21 cellular contexts compared by ENCODE assay signal in genomic region chr11:119672597-119672996, GRCh38. TPM values are rescaled to one million over a fixed set of nuclear protein-coding genes. Genes with fewer than 3 reads are reported as not detected.
DNase-seq lines count a peak whose midpoint lies in the region; ATAC-seq and TF ChIP-seq lines count a peak whose summit lies in the region.
"Had no signal": no experiment of that assay in that cellular context is flagged by ENCODE, and none has a peak within 500 bp of the region (broad histone marks: within the 10 kb centered on the region; RNA-seq: fewer than 3 reads in every experiment).

No MANE protein-coding gene starts in this region.

- H3K4me1 ChIP-seq in neuronal stem cell (ENCODE audit: control insufficient read depth in 2 of 2, insufficient read depth in 1 of 2, low read depth in 1 of 2, low read length in 2 of 2) (peaks cover 2 to 11% of the 10 kb centered on the region in 2 donors), upper lobe of left lung (peaks cover 8 to 13% (median 9%) of the 10 kb centered on the region in 4 donors)
- H3K4me1 ChIP-seq: HAP-1 had no signal

- no peak for TF ChIP-seq CTCF in dorsolateral prefrontal cortex (IDR thresholded peaks at IDR 0.05 in 54 of 56, conservative IDR thresholded peaks at IDR 0.05 in 2 of 56; ENCODE audit: low read depth in 1 of 56, partially characterized antibody in 56 of 56)
- no peak for TF ChIP-seq CTCF in upper lobe of left lung (IDR thresholded peaks at IDR 0.05)
- no peak for TF ChIP-seq CTCF in activated CD8-positive, alpha-beta T cell treated with anti-CD3 and anti-CD28 coated beads for 36 hours (IDR thresholded peaks at IDR 0.05)

- H2BK12ac ChIP-seq in neuronal stem cell (ENCODE audit: low read length), result no peak overlapping the region

- peaks cover 47 to 48% of the 10 kb centered on the region in 2 donors for H3K36me3 ChIP-seq in neuronal stem cell (replicated peaks in 1 of 2; ENCODE audit: control insufficient read depth in 2 of 2, insufficient read depth in 2 of 2, low read length in 2 of 2)
- H3K36me3 ChIP-seq in upper lobe of left lung, result peaks cover 0 to 4% (median 2%) of the 10 kb centered on the region in 4 donors

- H3K36me3 Mint-ChIP-seq in activated CD8-positive, alpha-beta T cell treated with anti-CD3 and anti-CD28 coated beads for 36 hours (ENCODE audit: low read depth), result peaks cover 3% of the 10 kb centered on the region
- H3K36me3 Mint-ChIP-seq: natural killer cell had no signal

- intact Hi-C loops in dorsolateral prefrontal cortex (cut with DNase I), result loop anchor here (5.0 to 10.0 kb wide), 3 partner anchors 35 to 295 kb away; no protein-coding TSS in a partner anchor
- intact Hi-C loops in activated CD8-positive, alpha-beta T cell treated with anti-CD3 and anti-CD28 coated beads for 36 hours (cut with micrococcal nuclease), result no loop called here

- no peaks in the 10 kb centered on the region for H3K79me1 ChIP-seq in neuronal stem cell (ENCODE audit: low read depth, low read length)

- H2AK5ac ChIP-seq in neuronal stem cell (ENCODE audit: low read depth, low read length), result no peak overlapping the region

- no peak overlapping the region for H3K27ac Mint-ChIP-seq in activated CD8-positive, alpha-beta T cell treated with anti-CD3 and anti-CD28 coated beads for 36 hours
- H3K27ac Mint-ChIP-seq: natural killer cell, WTC11 had no signal

- no peak overlapping the region for H2BK120ac ChIP-seq in neuronal stem cell (ENCODE audit: low read depth, low read length)

- TF ChIP-seq POLR2A in upper lobe of left lung (IDR thresholded peaks at IDR 0.05), result no peak

- no peak overlapping the region for H2AFZ ChIP-seq in neuronal stem cell (ENCODE audit: low read length)

- no peak overlapping the region for H3K4ac ChIP-seq in neuronal stem cell (ENCODE audit: low read length)

- H4K91ac ChIP-seq in neuronal stem cell (ENCODE audit: low read depth, low read length, poor library complexity), result no peak overlapping the region

- no peaks in the 10 kb centered on the region for H3K27me3 Mint-ChIP-seq in activated CD8-positive, alpha-beta T cell treated with anti-CD3 and anti-CD28 coated beads for 36 hours

- H3K18ac ChIP-seq in neuronal stem cell (ENCODE audit: low read length), result peak overlapping the region; percentile 48

- H3K9me3 ChIP-seq in neuronal stem cell (replicated peaks in 1 of 2; ENCODE audit: control insufficient read depth in 2 of 2, insufficient read depth in 1 of 2, low read depth in 1 of 2, low read length in 2 of 2), result peaks cover 0 to 9% of the 10 kb centered on the region in 2 donors
- H3K9me3 ChIP-seq in upper lobe of left lung, result no peaks in the 10 kb centered on the region
- H3K9me3 ChIP-seq: HAP-1, tibial artery had no signal

- peaks cover under 1% of the 10 kb centered on the region for H3K9me3 Mint-ChIP-seq in activated CD8-positive, alpha-beta T cell treated with anti-CD3 and anti-CD28 coated beads for 36 hours
- H3K9me3 Mint-ChIP-seq: natural killer cell, WTC11 had no signal

- no CpG with 5 or more reads among the region's 7 CpGs for WGBS in neuronal stem cell (ENCODE audit: extremely low coverage in 2 of 2, insufficient read length in 2 of 2, insufficient replicate concordance in 1 of 2), 2 donors
- WGBS in upper lobe of left lung, 2 donors, result 89 to 98% methylated on average over 5 to 7 of the region's 7 CpGs

- H3K4me1 Mint-ChIP-seq in activated CD8-positive, alpha-beta T cell treated with anti-CD3 and anti-CD28 coated beads for 36 hours (ENCODE audit: low read depth), result peaks cover 10% of the 10 kb centered on the region

- POLR2A ChIA-PET in activated CD8-positive, alpha-beta T cell treated with anti-CD3 and anti-CD28 coated beads for 36 hours (lab: Charles Lee), result no interaction called here

- no peak overlapping the region for H2BK5ac ChIP-seq in neuronal stem cell (ENCODE audit: low read length)

- no peak overlapping the region for H3K4me3 Mint-ChIP-seq in activated CD8-positive, alpha-beta T cell treated with anti-CD3 and anti-CD28 coated beads for 36 hours
- H3K4me3 Mint-ChIP-seq: natural killer cell; stimulated activated naive B cell treated with anti-CD40 and anti-IgM and Interleukin-4, amounts not matched to agents 10 μg/mL and 1 μg/mL and 100 μg/mL, for 72 hours; WTC11 had no signal

- no peak overlapping the region for H3K4me3 ChIP-seq in dorsolateral prefrontal cortex
- no peak overlapping the region for H3K4me3 ChIP-seq in neuronal stem cell (ENCODE audit: low read length in 2 of 2)
- no peak overlapping the region for H3K4me3 ChIP-seq in upper lobe of left lung
- H3K4me3 ChIP-seq: HAP-1, tibial artery had no signal

- DNase-seq in DMS79 treated with DMSO at 0.1 percent for 48 hours (lab: John Stamatoyannopoulos, UW) (peak; percentile 86), NCI-H187 treated with DMSO at 0.1 percent for 48 hours (lab: John Stamatoyannopoulos, UW) (peak; percentile 25), dorsolateral prefrontal cortex (no peak), neuronal stem cell (ENCODE audit: low spot score) (no peak), upper lobe of left lung (no peak)
- no peak for DNase-seq in activated CD8-positive, alpha-beta T cell treated with anti-CD3 and anti-CD28 coated beads for 36 hours
- DNase-seq: activated CD4-positive, alpha-beta T cell treated with anti-CD3 and anti-CD28 coated beads, Interleukin-2, amount 50 U/mL, for 48 hours; activated gamma-delta T cell treated with Interleukin-2 at 50 U/mL for 16 hours; dermis blood vessel endothelial cell; kidney; mesendoderm; natural killer cell; NCI-H1417 treated with DMSO at 0.1 percent for 48 hours; NCI-H524 treated with DMSO at 0.1 percent for 48 hours; SHP77; stimulated activated naive B cell treated with anti-CD40 and anti-IgM and Interleukin-4, amounts not matched to agents 10 μg/mL and 1 μg/mL and 100 μg/mL, for 72 hours; tibial artery had no signal

- H3K23ac ChIP-seq in neuronal stem cell (ENCODE audit: low read depth, low read length, poor library complexity), result no peak overlapping the region

- no peak overlapping the region for H3K9ac ChIP-seq in neuronal stem cell (ENCODE audit: low read depth, low read length, poor library complexity)

- CTCF ChIA-PET in activated CD8-positive, alpha-beta T cell treated with anti-CD3 and anti-CD28 coated beads for 36 hours (lab: Charles Lee), result interaction anchor here (0.8 to 3.1 kb wide), 2 partner anchors 56 to 57 kb away, joined by 3 to 38 read pairs; partner anchors contain the start of gene NECTIN1

- H2BK15ac ChIP-seq in neuronal stem cell (ENCODE audit: low read length), result no peak overlapping the region

- ATAC-seq in upper lobe of left lung (ENCODE audit: low FRiP score in 2 of 2), result no peak
- ATAC-seq in activated CD8-positive, alpha-beta T cell treated with anti-CD3 and anti-CD28 coated beads for 36 hours, result no peak
- no peak for ATAC-seq in HG03565 (IDR thresholded peaks at IDR 0.05; ENCODE audit: unreplicated experiment)
- ATAC-seq: natural killer cell; sciatic nerve; stimulated activated naive B cell treated with anti-CD40 and anti-IgM and Interleukin-4, amounts not matched to agents 10 μg/mL and 1 μg/mL and 100 μg/mL, for 72 hours; WTC11 had no signal

- no peak for TF ChIP-seq EP300 in upper lobe of left lung (IDR thresholded peaks at IDR 0.05)

- H3K14ac ChIP-seq in neuronal stem cell (ENCODE audit: low read length), result no peak overlapping the region

- no peaks in the 10 kb centered on the region for H3K27me3 ChIP-seq in dorsolateral prefrontal cortex
- H3K27me3 ChIP-seq in neuronal stem cell (ENCODE audit: control insufficient read depth in 3 of 3, insufficient read depth in 3 of 3, low read depth in 1 of 3, low read length in 3 of 3), result no peaks in the 10 kb centered on the region
- no peaks in the 10 kb centered on the region for H3K27me3 ChIP-seq in upper lobe of left lung
- H3K27me3 ChIP-seq: tibial artery had no signal

- H3K4me2 ChIP-seq in neuronal stem cell (ENCODE audit: insufficient read depth, low read length, poor library complexity, severe bottlenecking), result no peak overlapping the region

- H3K27ac ChIP-seq in dorsolateral prefrontal cortex, result peak overlapping the region in 58 of 59 donors; percentile 24 to 96 (median 90)
- no peak overlapping the region for H3K27ac ChIP-seq in neuronal stem cell (replicated peaks; ENCODE audit: low read length)
- H3K27ac ChIP-seq in upper lobe of left lung, result no peak overlapping the region
- H3K27ac ChIP-seq: tibial artery had no signal

- no peak overlapping the region for H4K8ac ChIP-seq in neuronal stem cell (ENCODE audit: low read depth, low read length)

RNA-seq across cellular contexts. Expression of gene NECTIN1, which starts 56.4 kb away (rescaled TPM):
- total RNA-seq in dorsolateral prefrontal cortex, result 100 to 1,000 TPM in 6 of 120 experiments, 10 to 100 TPM in 114; 45.3 to 136 (median 78.1) TPM
- polyA plus RNA-seq in neuronal stem cell (2013, experiment 1 of 2), result 36.8 TPM
- polyA plus RNA-seq in neuronal stem cell (2013, experiment 2 of 2), result 36.7 TPM
- 10 to 100 TPM in 1 of 6 donors, 1 to 10 TPM in 5; 1.4 to 12.6 (median 7.6) TPM for total RNA-seq in upper lobe of left lung
- 1 to 10 TPM; 2.6 to 3.8 TPM for total RNA-seq in activated CD8-positive, alpha-beta T cell treated with anti-CD3 and anti-CD28 coated beads for 36 hours

Comparison
In these comparisons a context has a peak if more than half of its experiments do, and no peak if none do; other contexts are left out.
1. DNase-seq: peak in DMS79 treated with DMSO at 0.1 percent for 48 hours (single experiment) and NCI-H187 treated with DMSO at 0.1 percent for 48 hours (single experiment); none in dorsolateral prefrontal cortex (0 of 10), neuronal stem cell (single experiment), upper lobe of left lung (0 of 2) and activated CD8-positive, alpha-beta T cell treated with anti-CD3 and anti-CD28 coated beads for 36 hours (single experiment).
2. H3K27ac ChIP-seq: peak in dorsolateral prefrontal cortex (58 of 59); none in neuronal stem cell (single experiment) and upper lobe of left lung (0 of 4).